Comparison of ENCODE assay signal across 17 cellular contexts in genomic region chr12:93808169-93808899, GRCh38.
"Had no signal": no experiment of that assay in that cellular context is flagged by ENCODE, and none has a peak within 500 bp of the region (broad histone marks: within the 10 kb centered on the region; RNA-seq: fewer than 3 reads in every experiment).

No MANE protein-coding gene starts in this region.

- H3K9me3 ChIP-seq: ascending aorta, breast epithelium, SK-N-SH, testis had no signal

- DNase-seq: activated CD4-positive, alpha-beta memory T cell treated with anti-CD3 and anti-CD28 coated beads for 36 hours; activated CD8-positive, alpha-beta memory T cell treated with anti-CD3 and anti-CD28 coated beads, Interleukin-2, amount 10 ng/mL, durations not matched to agents 7 days and 5 days; activated naive CD4-positive, alpha-beta T cell treated with anti-CD3 and anti-CD28 coated beads, Interleukin-2, amount 10 ng/mL, durations not matched to agents 7 days and 5 days; activated T-cell treated with anti-CD3 and anti-CD28 coated beads, Interleukin-2, amount 50 U/mL, for 24 hours; hypothalamus; midbrain; SK-N-SH; small intestine; stimulated activated CD4-positive, alpha-beta T cell treated with anti-CD3 and anti-CD28 coated beads, Interleukin-4, amount 100 ng/mL, for 4 hours; stimulated activated CD8-positive, alpha-beta memory T cell treated with anti-CD3 and anti-CD28 coated beads, Interleukin-4, amount 100 ng/mL, for 48 hours; T-cell; T1000; testis had no signal

- H3K4me3 Mint-ChIP-seq: activated CD4-positive, alpha-beta memory T cell treated with anti-CD3 and anti-CD28 coated beads for 36 hours; activated CD8-positive, alpha-beta memory T cell treated with anti-CD3 and anti-CD28 coated beads, Interleukin-2, amount 10 ng/mL, durations not matched to agents 7 days and 5 days; activated naive CD4-positive, alpha-beta T cell treated with anti-CD3 and anti-CD28 coated beads, Interleukin-2, amount 10 ng/mL, durations not matched to agents 7 days and 5 days; activated T-cell treated with anti-CD3 and anti-CD28 coated beads, Interleukin-2, amount 50 U/mL, for 24 hours; stimulated activated naive CD8-positive, alpha-beta T cell treated with anti-CD3 and anti-CD28 coated beads, Interleukin-15, Interleukin-2, amounts not matched to agents 100 ng/mL and 50 ng/mL, for 24 hours; T-cell had no signal

- H3K27me3 Mint-ChIP-seq: activated CD4-positive, alpha-beta memory T cell treated with anti-CD3 and anti-CD28 coated beads for 36 hours; activated CD8-positive, alpha-beta memory T cell treated with anti-CD3 and anti-CD28 coated beads, Interleukin-2, amount 10 ng/mL, durations not matched to agents 7 days and 5 days; activated naive CD4-positive, alpha-beta T cell treated with anti-CD3 and anti-CD28 coated beads, Interleukin-2, amount 10 ng/mL, durations not matched to agents 7 days and 5 days; activated T-cell treated with anti-CD3 and anti-CD28 coated beads, Interleukin-2, amount 50 U/mL, for 24 hours; stimulated activated naive CD8-positive, alpha-beta T cell treated with anti-CD3 and anti-CD28 coated beads, Interleukin-15, Interleukin-2, amounts not matched to agents 100 ng/mL and 50 ng/mL, for 24 hours; T-cell had no signal

- H3K36me3 ChIP-seq: ascending aorta, breast epithelium had no signal

- ATAC-seq: activated CD8-positive, alpha-beta memory T cell treated with anti-CD3 and anti-CD28 coated beads, Interleukin-2, amount 10 ng/mL, durations not matched to agents 7 days and 5 days; T-cell had no signal

- H3K27me3 ChIP-seq: ascending aorta, breast epithelium, testis had no signal

- H3K4me3 ChIP-seq: ascending aorta, breast epithelium, testis had no signal

- H3K27ac Mint-ChIP-seq: activated CD4-positive, alpha-beta memory T cell treated with anti-CD3 and anti-CD28 coated beads for 36 hours; activated CD8-positive, alpha-beta memory T cell treated with anti-CD3 and anti-CD28 coated beads, Interleukin-2, amount 10 ng/mL, durations not matched to agents 7 days and 5 days; activated naive CD4-positive, alpha-beta T cell treated with anti-CD3 and anti-CD28 coated beads, Interleukin-2, amount 10 ng/mL, durations not matched to agents 7 days and 5 days; activated T-cell treated with anti-CD3 and anti-CD28 coated beads, Interleukin-2, amount 50 U/mL, for 24 hours; stimulated activated naive CD8-positive, alpha-beta T cell treated with anti-CD3 and anti-CD28 coated beads, Interleukin-15, Interleukin-2, amounts not matched to agents 100 ng/mL and 50 ng/mL, for 24 hours; T-cell had no signal

- H3K9me3 Mint-ChIP-seq: activated CD4-positive, alpha-beta memory T cell treated with anti-CD3 and anti-CD28 coated beads for 36 hours; activated naive CD4-positive, alpha-beta T cell treated with anti-CD3 and anti-CD28 coated beads, Interleukin-2, amount 10 ng/mL, durations not matched to agents 7 days and 5 days; activated T-cell treated with anti-CD3 and anti-CD28 coated beads, Interleukin-2, amount 50 U/mL, for 24 hours; T-cell had no signal

- H3K27ac ChIP-seq: breast epithelium, testis, VCaP had no signal
